ENCODE assay signal across 11 cellular contexts in genomic region chr16:79170565-79171242, GRCh38.
DNase-seq lines count a peak whose midpoint lies in the region; ATAC-seq and TF ChIP-seq lines count a peak whose summit lies in the region.
"Had no signal": no experiment of that assay in that cellular context is flagged by ENCODE, and none has a peak within 500 bp of the region (broad histone marks: within the 10 kb centered on the region; RNA-seq: fewer than 3 reads in every experiment).

No MANE protein-coding gene starts in this region.

- DNase-seq in SIG-M5 treated with dmso at 0.1 percent for 504 hours (lab: John Stamatoyannopoulos, UW; ENCODE audit: unreplicated experiment) (peak; percentile 26), SIG-M5 (lab: John Stamatoyannopoulos, UW) (no peak), ascending aorta (ENCODE audit: low spot score in 2 of 2) (peak; percentile 30 to 72), right cardiac atrium (peak in 1 of 3 donors; percentile 28), testis (peak; percentile 37), hepatic stellate cell (ENCODE audit: low spot score) (no peak), Ammon's horn (ENCODE audit: low spot score) (no peak)
- DNase-seq: effector memory CD8-positive, alpha-beta T cell; naive thymus-derived CD8-positive, alpha-beta T cell had no signal

- H3K9me3 ChIP-seq in ascending aorta = peaks cover 0 to 5% of the 10 kb centered on the region in 2 donors
- H3K9me3 ChIP-seq in right cardiac atrium (ENCODE audit: control insufficient read depth, low read length) = peaks cover 2% of the 10 kb centered on the region
- H3K9me3 ChIP-seq in testis = no peaks in the 10 kb centered on the region

- no peaks in the 10 kb centered on the region for H3K27me3 ChIP-seq in ascending aorta
- H3K27me3 ChIP-seq in right cardiac atrium (ENCODE audit: control insufficient read depth, insufficient read depth) = no peaks in the 10 kb centered on the region
- H3K27me3 ChIP-seq in testis = no peaks in the 10 kb centered on the region

- no peak overlapping the region for H3K27ac ChIP-seq in ascending aorta
- no peak overlapping the region for H3K27ac ChIP-seq in right cardiac atrium (ENCODE audit: low read length)
- no peak overlapping the region for H3K27ac ChIP-seq in testis
- H3K27ac ChIP-seq: 22Rv1 had no signal

- H3K4me3 ChIP-seq in ascending aorta (no peak overlapping the region), right cardiac atrium (ENCODE audit: low read length) (no peak overlapping the region), testis (no peak overlapping the region)

- TF ChIP-seq POLR2A in testis (IDR thresholded peaks at IDR 0.05) = no peak

- TF ChIP-seq CTCF in ascending aorta (IDR thresholded peaks at IDR 0.05) (no peak), testis (IDR thresholded peaks at IDR 0.05) (no peak)

- ATAC-seq in right cardiac atrium (peak; percentile 48 to 52), HG03378 (IDR thresholded peaks at IDR 0.05; ENCODE audit: unreplicated experiment) (no peak)
- ATAC-seq: effector memory CD8-positive, alpha-beta T cell; naive thymus-derived CD8-positive, alpha-beta T cell had no signal

- 72% methylated on average over 7 of the region's 7 CpGs for WGBS in right cardiac atrium
- WGBS in testis, 2 donors = 76% methylated on average over 7 of the region's 7 CpGs

- H3K36me3 ChIP-seq in ascending aorta (no peaks in the 10 kb centered on the region), testis (ENCODE audit: low read depth, missing control alignments) (no peaks in the 10 kb centered on the region)

- peaks cover 0 to 5% of the 10 kb centered on the region in 2 donors for H3K4me1 ChIP-seq in ascending aorta
- H3K4me1 ChIP-seq in right cardiac atrium (ENCODE audit: control insufficient read depth, insufficient read depth, low read length) = no peaks in the 10 kb centered on the region
- peaks cover 3% of the 10 kb centered on the region for H3K4me1 ChIP-seq in testis

- intact Hi-C loops in ascending aorta (cut with DNase I) (no loop called here), right cardiac atrium (cut with DNase I) (no loop called here), testis (cut with DNase I; ENCODE audit: low total_unique reads) (no loop called here)

Comparison
In these comparisons a context has a peak if more than half of its experiments do, and no peak if none do; other contexts are left out.
1. DNase-seq: peak in SIG-M5 treated with dmso at 0.1 percent for 504 hours (single experiment), ascending aorta (2 of 2) and testis (single experiment); none in SIG-M5 (single experiment), hepatic stellate cell (single experiment) and Ammon's horn (single experiment).